8 cellular contexts compared by ENCODE assay signal in genomic region chr2:64750001-64750816, GRCh38.
DNase-seq lines count a peak whose midpoint lies in the region; ATAC-seq and TF ChIP-seq lines count a peak whose summit lies in the region.

No MANE protein-coding gene starts in this region.

- H3K4me2 ChIP-seq in HCT116 (ENCODE audit: low read length): peak overlapping the region; percentile 82

- peak overlapping the region; percentile 60 for H3K27ac ChIP-seq in AG04450 (ENCODE audit: low read depth, low read length)
- peak overlapping the region; percentile 75 for H3K27ac ChIP-seq in HCT116 (ENCODE audit: low read depth, low read length)
- no peak overlapping the region for H3K27ac ChIP-seq in iPS-18a (ENCODE audit: low read length)
- peak overlapping the region; percentile 94 to 98 (median 98) for H3K27ac ChIP-seq in sigmoid colon

- H3K36me3 ChIP-seq in HCT116 (ENCODE audit: control insufficient read depth in 1 of 2, insufficient read depth in 2 of 2, low read length in 2 of 2): no peaks in the 10 kb centered on the region
- H3K36me3 ChIP-seq in iPS-18a (ENCODE audit: control insufficient read depth, low read depth, low read length): no peaks in the 10 kb centered on the region
- H3K36me3 ChIP-seq in sigmoid colon: no peaks in the 10 kb centered on the region

- no peak overlapping the region for H2AFZ ChIP-seq in HCT116 (ENCODE audit: low read depth, low read length, poor library complexity, severe bottlenecking)

- H3K9me2 ChIP-seq in HCT116 (ENCODE audit: insufficient read depth): no peaks in the 10 kb centered on the region

- ATAC-seq in HCT116 (no peak; the same call in 1 of the 2 replicates), HG03025 (IDR thresholded peaks at IDR 0.05; ENCODE audit: low FRiP score, unreplicated experiment) (no peak), GM19328 (IDR thresholded peaks at IDR 0.05; ENCODE audit: unreplicated experiment) (no peak)

- H3K9ac ChIP-seq in HCT116 (ENCODE audit: low read length) (peak overlapping the region; percentile 74), iPS-18a (ENCODE audit: low read length) (peak overlapping the region; percentile 54)

- H3K4me1 ChIP-seq in HCT116 (ENCODE audit: control insufficient read depth in 1 of 2, insufficient read depth in 2 of 2, low read length in 2 of 2) (peaks cover 36 to 67% of the 10 kb centered on the region in 2 experiments), iPS-18a (ENCODE audit: control insufficient read depth, low read depth, low read length) (peaks cover 4% of the 10 kb centered on the region), sigmoid colon (peaks cover 0 to 26% (median 14%) of the 10 kb centered on the region in 4 donors)

- CTCF ChIA-PET in AG04450 (lab: Charles Lee): interaction anchor here (0.5 to 1.7 kb wide), 18 partner anchors 56 to 777 kb away, joined by 3 to 15 read pairs (median 4); partner anchors contain the start of gene SERTAD2
- CTCF ChIA-PET in HCT116 (lab: Charles Lee): interaction anchor here (0.9 to 1.7 kb wide), 9 partner anchors 9 to 114 kb away, joined by 3 to 11 read pairs (median 4); no protein-coding TSS in a partner anchor

- H3K79me2 ChIP-seq in HCT116 (ENCODE audit: insufficient read depth, low read length): peaks cover 46% of the 10 kb centered on the region

- H3K27me3 ChIP-seq in AG04450 (ENCODE audit: control insufficient read depth, insufficient read depth, low read length) (no peaks in the 10 kb centered on the region), HCT116 (ENCODE audit: insufficient read depth, low read length) (no peaks in the 10 kb centered on the region), iPS-18a (ENCODE audit: control insufficient read depth, insufficient read depth, low read length) (peaks cover 28% of the 10 kb centered on the region), sigmoid colon (no peaks in the 10 kb centered on the region)

- DNase-seq in AG04450 (ENCODE audit: low read depth, low spot score) (no peak), HCT116 (ENCODE audit: low read depth, low spot score) (no peak), T-helper 9 cell (peak; percentile 31), T47D (ENCODE audit: low read depth in 1 of 2, low spot score in 1 of 2) (peak; percentile 3 to 53), sigmoid colon (peak; percentile 88)

- in situ Hi-C loops in T47D (cut with HindIII; ENCODE audit: low pct_unique_long_range_greater_than_20kb, low sequenced_read_pairs): no loop called here

- H3K4me3 ChIP-seq in AG04450 (ENCODE audit: low read depth, low read length) (peak overlapping the region; percentile 85), HCT116 (replicated peaks in 1 of 2; ENCODE audit: low read depth in 1 of 2, low read length in 2 of 2) (peak overlapping the region; percentile 67 to 71), iPS-18a (ENCODE audit: low read length) (peak overlapping the region; percentile 85), sigmoid colon (peak overlapping the region; percentile 64 to 78 (median 72))

- RAD21 ChIA-PET in HCT116 (lab: Charles Lee; ENCODE audit: low non-redundant PET in 1 of 2, low total read pairs in 2 of 2, uncharacterized antibody in 2 of 2, unreplicated experiment in 2 of 2): interaction anchor here (0.6 to 1.8 kb wide), 10 partner anchors 18 to 420 kb away, joined by 3 to 12 read pairs (median 4); no protein-coding TSS in a partner anchor

- TF ChIP-seq EP300 in sigmoid colon (IDR thresholded peaks at IDR 0.05): no peak

- H3K9me3 ChIP-seq in AG04450 (ENCODE audit: control insufficient read depth, insufficient read depth, low read length): no peaks in the 10 kb centered on the region
- H3K9me3 ChIP-seq in HCT116 (ENCODE audit: control insufficient read depth in 1 of 2, insufficient read depth in 1 of 2, low read depth in 1 of 2, low read length in 2 of 2): no peaks in the 10 kb centered on the region
- H3K9me3 ChIP-seq in iPS-18a (ENCODE audit: control insufficient read depth, low read depth, low read length): no peaks in the 10 kb centered on the region
- H3K9me3 ChIP-seq in sigmoid colon: no peaks in the 10 kb centered on the region

- TF ChIP-seq RAD21 in HCT116 (IDR thresholded peaks at IDR 0.05; ENCODE audit: low read depth): no peak

- TF ChIP-seq CTCF in AG04450 (IDR thresholded peaks at IDR 0.05; ENCODE audit: low read depth, low read length): no peak
- 0 out of 6 replicates have a peak, but pooled peaks of 1 of the 3 experiments have one; percentile 14 for TF ChIP-seq CTCF in HCT116 (IDR thresholded peaks at IDR 0.05 in 2 of 3, conservative IDR thresholded peaks at IDR 0.05 in 1 of 3; ENCODE audit: borderline replicate concordance in 1 of 3, insufficient read depth in 1 of 3, low read depth in 2 of 3, low read length in 2 of 3)
- peak in 1 of 4 experiments; percentile 8 for TF ChIP-seq CTCF in sigmoid colon (IDR thresholded peaks at IDR 0.05)

- H4K20me1 ChIP-seq in HCT116 (ENCODE audit: insufficient read depth): no peaks in the 10 kb centered on the region

- no TSS peak for BruUV-seq in HCT116 (replicated peaks; lab: Mats Ljungman, UMichigan)

- WGBS in sigmoid colon, 2 donors: 0 to 1% methylated on average over 38 of the region's 38 CpGs

- POLR2A ChIA-PET in AG04450 (lab: Yijun Ruan, JAX): interaction anchor here (0.6 to 3.9 kb wide), 15 partner anchors 12 to 221 kb away, joined by 3 to 106 read pairs (median 6); partner anchors contain the start of gene SERTAD2
- POLR2A ChIA-PET in HCT116 (lab: Charles Lee): interaction anchor here (0.6 to 3.5 kb wide), 20 partner anchors 13 to 940 kb away, joined by 3 to 33 read pairs (median 6); partner anchors contain the start of genes RAB1A and SERTAD2

- intact Hi-C loops in HCT116 (cut with micrococcal nuclease) (loop anchor here (2.0 kb wide), 4 partner anchors 89 to 225 kb away; partner anchors contain the start of gene AFTPH), sigmoid colon (cut with DNase I) (loop anchor here (10.0 kb wide), 1 partner anchor 225 kb away; the partner anchor contains the start of gene AFTPH)

- TF ChIP-seq POLR2A in HCT116 (IDR thresholded peaks at IDR 0.05; ENCODE audit: borderline replicate concordance, extremely low read depth, insufficient read depth, insufficient read length): no peak
- no peak for TF ChIP-seq POLR2A in sigmoid colon (IDR thresholded peaks at IDR 0.05)

TF ChIP-seq in HCT116, 20 proteins besides CTCF, POLR2A, EP300 and RAD21:
- TF ChIP-seq ELF1 (IDR thresholded peaks at IDR 0.05; ENCODE audit: borderline replicate concordance, low read depth) (no peak), REST (IDR thresholded peaks at IDR 0.05; ENCODE audit: low read depth) (no peak), ZNF274 (IDR thresholded peaks at IDR 0.05; ENCODE audit: low read depth, low read length) (no peak), SIN3A (IDR thresholded peaks at IDR 0.05; ENCODE audit: low read depth) (no peak), CEBPB (IDR thresholded peaks at IDR 0.05; ENCODE audit: low read depth) (no peak), FOSL1 (IDR thresholded peaks at IDR 0.05; ENCODE audit: low read depth) (no peak), EZH2 (IDR thresholded peaks at IDR 0.05) (no peak), ZFX (IDR thresholded peaks at IDR 0.05) (no peak)

Comparison
In these comparisons a context has a peak if more than half of its experiments do, and no peak if none do; other contexts are left out.
1. DNase-seq: peak in T-helper 9 cell (single experiment), T47D (2 of 2) and sigmoid colon (single experiment); none in AG04450 (single experiment) and HCT116 (single experiment).
2. Peak in every context shown above with its lines, with median percentiles within 50 percentile points of each other: H3K4me3 ChIP-seq.